Comparison of ENCODE assay signal across 8 cellular contexts in the genomic region with DNA sequence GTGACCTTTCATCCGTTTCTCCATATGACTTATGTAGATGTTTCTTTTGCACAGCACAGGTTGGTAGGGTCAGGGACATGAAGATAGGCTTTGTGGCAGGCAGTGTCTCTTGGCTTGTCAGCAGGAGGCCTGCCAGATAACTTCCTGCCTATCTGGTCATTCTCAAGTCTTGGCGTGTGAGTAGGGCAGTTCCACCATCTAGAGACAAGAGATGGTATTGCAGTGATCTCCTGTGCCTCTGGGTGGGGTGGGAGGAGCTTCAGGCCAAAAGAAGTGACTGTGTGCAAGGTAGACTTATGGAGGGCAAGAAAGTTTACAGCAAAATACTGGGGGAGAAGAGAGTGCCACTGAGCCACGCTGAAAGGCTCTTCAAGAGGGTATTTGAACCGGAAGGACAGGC. TPM values are rescaled to one million over a fixed set of nuclear protein-coding genes. Genes with fewer than 3 reads are reported as not detected.
DNase-seq lines count a peak whose midpoint lies in the region; ATAC-seq lines count a peak whose summit lies in the region.

No MANE protein-coding gene starts in this region.

- no peak overlapping the region for H3K4me3 ChIP-seq in mesenchymal stem cell (ENCODE audit: insufficient read depth in 1 of 2, low read depth in 1 of 2, low read length in 2 of 2)

- H3K79me1 ChIP-seq in mesenchymal stem cell (replicated peaks; ENCODE audit: low read length, poor library complexity, severe bottlenecking): peaks cover 72% of the 10 kb centered on the region

- H2AFZ ChIP-seq in mesenchymal stem cell (ENCODE audit: low read depth, low read length): no peak overlapping the region

- no peak overlapping the region for H2BK15ac ChIP-seq in mesenchymal stem cell (ENCODE audit: low read depth, poor library complexity, severe bottlenecking)

- no peak overlapping the region for H2AK5ac ChIP-seq in mesenchymal stem cell (ENCODE audit: low read length, severe bottlenecking)

- WGBS in mesenchymal stem cell: 8% methylated on average over 4 of the region's 4 CpGs

- no peak overlapping the region for H3K4ac ChIP-seq in mesenchymal stem cell (ENCODE audit: low read depth in 1 of 2, low read length in 2 of 2)

- peak overlapping the region; percentile 8 for H3K9ac ChIP-seq in mesenchymal stem cell (ENCODE audit: low read length)

- H3K9me3 ChIP-seq in mesenchymal stem cell (ENCODE audit: control insufficient read depth, low read length): no peaks in the 10 kb centered on the region

- H3K4me1 ChIP-seq in mesenchymal stem cell (ENCODE audit: control insufficient read depth, insufficient read depth, low read depth, low read length): peaks cover 8% of the 10 kb centered on the region

- H3K36me3 ChIP-seq in mesenchymal stem cell (ENCODE audit: control insufficient read depth in 1 of 2, insufficient read depth in 2 of 2, low read depth in 1 of 2, low read length in 2 of 2): peaks cover 64 to 67% of the 10 kb centered on the region in 2 experiments

- H2BK120ac ChIP-seq in mesenchymal stem cell (ENCODE audit: low read depth, low read length): no peak overlapping the region

- ATAC-seq in GM19023 (IDR thresholded peaks at IDR 0.05; ENCODE audit: unreplicated experiment) (peak; percentile 87), HG03175 (IDR thresholded peaks at IDR 0.05; ENCODE audit: unreplicated experiment) (peak; percentile 85)

- H3K27ac ChIP-seq in mesenchymal stem cell (ENCODE audit: low read length, poor library complexity, severe bottlenecking): no peak overlapping the region

- H3K4me2 ChIP-seq in mesenchymal stem cell (ENCODE audit: low read length, poor library complexity, severe bottlenecking): no peak overlapping the region

- peak in 8 of 14 donors; percentile 11 to 53 (median 22) for DNase-seq in C1 segment of cervical spinal cord (lab: John Stamatoyannopoulos, UW)
- DNase-seq in NCI-H748 (lab: John Stamatoyannopoulos, UW; ENCODE audit: unreplicated experiment): peak; percentile 71
- DNase-seq in activated CD4-positive, alpha-beta T cell treated with anti-CD3 and anti-CD28 coated beads, Interleukin-2, amount 50 U/mL, for 4 hours: peak; percentile 66 to 67
- DNase-seq in ecto neural progenitor cell (ENCODE audit: low spot score): peak; percentile 75
- DNase-seq in mesenchymal stem cell: peak; percentile 92
- DNase-seq in stimulated activated CD8-positive, alpha-beta memory T cell treated with anti-CD3 and anti-CD28 coated beads, Interleukin-4, amount 100 ng/mL, for 1 hour (ENCODE audit: low read depth in 2 of 2, low spot score in 1 of 2): peak; percentile 37 to 53

- no peak overlapping the region for H2BK5ac ChIP-seq in mesenchymal stem cell (ENCODE audit: low read depth, low read length, poor library complexity, severe bottlenecking)

- no peak overlapping the region for H4K91ac ChIP-seq in mesenchymal stem cell (ENCODE audit: low read length)

- no peak overlapping the region for H2BK12ac ChIP-seq in mesenchymal stem cell (ENCODE audit: low read length in 2 of 2)

- no peak overlapping the region for H4K8ac ChIP-seq in mesenchymal stem cell (ENCODE audit: low read length)

- no peaks in the 10 kb centered on the region for H3K27me3 ChIP-seq in mesenchymal stem cell (ENCODE audit: control insufficient read depth in 1 of 2, insufficient read depth in 1 of 2, low read length in 2 of 2)

- no peak overlapping the region for H3K14ac ChIP-seq in mesenchymal stem cell (ENCODE audit: low read length in 2 of 2)

- no peak overlapping the region for H3K23ac ChIP-seq in mesenchymal stem cell (ENCODE audit: low read length in 2 of 2)

- H3K18ac ChIP-seq in mesenchymal stem cell (ENCODE audit: low read depth in 1 of 2, low read length in 2 of 2): no peak overlapping the region

RNA-seq across cellular contexts. Expression of a gene that starts 11.0 kb away (rescaled TPM):
- 36.8 TPM for polyA plus RNA-seq in mesenchymal stem cell (2013, experiment 1 of 2)
- 37.3 TPM for polyA plus RNA-seq in mesenchymal stem cell (2013, experiment 2 of 2)

RNA-seq across cellular contexts. Expression of a gene that starts 24.8 kb away (rescaled TPM):
- polyA plus RNA-seq in mesenchymal stem cell (2013, experiment 1 of 2): 0.01 TPM
- 0.04 TPM for polyA plus RNA-seq in mesenchymal stem cell (2013, experiment 2 of 2)

Comparison
In these comparisons a context has a peak if more than half of its experiments do, and no peak if none do; other contexts are left out.
1. DNase-seq: peak in every context shown above with its lines; median percentile 92 in mesenchymal stem cell; 75 in ecto neural progenitor cell; 71 in NCI-H748; 66 in activated CD4-positive, alpha-beta T cell treated with anti-CD3 and anti-CD28 coated beads, Interleukin-2, amount 50 U/mL, for 4 hours; 45 in stimulated activated CD8-positive, alpha-beta memory T cell treated with anti-CD3 and anti-CD28 coated beads, Interleukin-4, amount 100 ng/mL, for 1 hour; 22 in C1 segment of cervical spinal cord.